ENCODE assay signal across 1 cellular context in the genomic region with DNA sequence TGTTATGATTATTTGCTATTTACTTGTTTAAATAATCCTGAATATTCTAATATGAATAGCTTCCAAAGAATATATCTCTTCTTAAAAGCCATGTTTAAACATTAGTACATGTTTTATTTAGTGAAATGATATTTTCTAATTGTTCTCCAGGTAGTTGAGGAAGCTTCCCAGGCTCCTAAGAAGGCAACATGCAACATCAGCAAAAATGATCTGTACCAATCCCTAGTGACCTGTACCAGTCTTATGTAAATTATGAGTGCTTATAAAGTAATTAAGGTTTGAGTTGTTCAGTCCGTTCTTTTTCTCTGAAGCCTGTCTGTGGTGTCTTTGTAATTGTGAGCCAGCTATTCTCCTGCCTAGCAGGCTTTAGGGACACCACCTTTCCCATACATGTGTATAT.
TF ChIP-seq lines count a peak whose summit lies in the region.

No MANE protein-coding gene starts in this region.

TF ChIP-seq in K562, 482 proteins besides CTCF, POLR2A, EP300 and RAD21 (continued from another document):
- no peak for TF ChIP-seq TOE1 (IDR thresholded peaks at IDR 0.05; ENCODE audit: borderline replicate concordance)
- no peak for TF ChIP-seq TOE1 (CRISPR knock-in tag; IDR thresholded peaks at IDR 0.05; ENCODE audit: borderline replicate concordance, low read depth)
- peak; percentile 76 for TF ChIP-seq ZNF316 (IDR thresholded peaks at IDR 0.05)
- peak; percentile 66; the same call in 1 of the 2 replicates for TF ChIP-seq MAFK (IDR thresholded peaks at IDR 0.05; ENCODE audit: low read length)
- peak; percentile 41; the same call in 1 of the 2 replicates for TF ChIP-seq MAFG (tag; conservative IDR thresholded peaks at IDR 0.05)
- no peak for TF ChIP-seq RFX7 (CRISPR knock-in tag; IDR thresholded peaks at IDR 0.05)
- peak; percentile 58 for TF ChIP-seq C11orf30 (IDR thresholded peaks at IDR 0.05; ENCODE audit: low read depth)
